In genomic region chr5:36696059-36696673, GRCh38 we compare ENCODE assay signal across 8 cellular contexts.
DNase-seq lines count a peak whose midpoint lies in the region; ATAC-seq and TF ChIP-seq lines count a peak whose summit lies in the region.

No MANE protein-coding gene starts in this region.

- H3K27ac ChIP-seq in gastroesophageal sphincter: no peak overlapping the region

- H3K27ac Mint-ChIP-seq in activated T-cell treated with anti-CD3 and anti-CD28 coated beads, Interleukin-2, amount 50 U/mL, for 24 hours: no peak overlapping the region

- peaks cover 4% of the 10 kb centered on the region for H3K4me1 Mint-ChIP-seq in activated T-cell treated with anti-CD3 and anti-CD28 coated beads, Interleukin-2, amount 50 U/mL, for 24 hours (ENCODE audit: low read depth)

- peak; percentile 45 for ATAC-seq in HG03103 (IDR thresholded peaks at IDR 0.05; ENCODE audit: low read depth, unreplicated experiment)
- ATAC-seq in gastroesophageal sphincter: no peak

- peaks cover 0 to 28% (median 5%) of the 10 kb centered on the region in 3 donors for H3K4me1 ChIP-seq in gastroesophageal sphincter

- TF ChIP-seq EP300 in gastroesophageal sphincter (IDR thresholded peaks at IDR 0.05): no peak

- DNase-seq in AG08395 (ENCODE audit: low spot score) (peak; percentile 53), NCI-H748 (lab: John Stamatoyannopoulos, UW; ENCODE audit: unreplicated experiment) (peak; percentile 73), posterior cingulate gyrus (peak in 8 of 10 donors; percentile 47 to 94 (median 70)), GDM1 (lab: John Stamatoyannopoulos, UW) (no peak)
- peak; percentile 48 for DNase-seq in activated T-cell treated with anti-CD3 and anti-CD28 coated beads, Interleukin-2, amount 50 U/mL, for 24 hours

- no peaks in the 10 kb centered on the region for H3K36me3 Mint-ChIP-seq in activated T-cell treated with anti-CD3 and anti-CD28 coated beads, Interleukin-2, amount 50 U/mL, for 24 hours (ENCODE audit: low read depth)

- peaks cover 32% of the 10 kb centered on the region for H3K27me3 Mint-ChIP-seq in activated T-cell treated with anti-CD3 and anti-CD28 coated beads, Interleukin-2, amount 50 U/mL, for 24 hours

- H3K9me3 ChIP-seq in gastroesophageal sphincter: no peaks in the 10 kb centered on the region

- 25 to 48% methylated on average over 4 to 7 of the region's 7 CpGs for WGBS in gastroesophageal sphincter (ENCODE audit: low coverage in 1 of 2), 2 donors

- TF ChIP-seq CTCF in GM12874 (IDR thresholded peaks at IDR 0.05; ENCODE audit: insufficient read depth, low read depth, low read length): peak; percentile 72
- peak; percentile 45 to 80 (median 56) for TF ChIP-seq CTCF in gastroesophageal sphincter (IDR thresholded peaks at IDR 0.05)

- no peak overlapping the region for H3K4me3 ChIP-seq in gastroesophageal sphincter

- TF ChIP-seq POLR2A in gastroesophageal sphincter (IDR thresholded peaks at IDR 0.05): no peak

- H3K4me3 Mint-ChIP-seq in activated T-cell treated with anti-CD3 and anti-CD28 coated beads, Interleukin-2, amount 50 U/mL, for 24 hours: no peak overlapping the region

- no peaks in the 10 kb centered on the region for H3K36me3 ChIP-seq in gastroesophageal sphincter

- intact Hi-C loops in posterior cingulate gyrus (cut with DNase I): loop anchor here (10.0 kb wide), 1 partner anchor 431 kb away; no protein-coding TSS in a partner anchor

- no peaks in the 10 kb centered on the region for H3K9me3 Mint-ChIP-seq in activated T-cell treated with anti-CD3 and anti-CD28 coated beads, Interleukin-2, amount 50 U/mL, for 24 hours

- no peaks in the 10 kb centered on the region for H3K27me3 ChIP-seq in gastroesophageal sphincter
